In genomic region chr16:75805946-75806345, GRCh38 we compare ENCODE assay signal across 18 cellular contexts.
"Had no signal": no experiment of that assay in that cellular context is flagged by ENCODE, and none has a peak within 500 bp of the region (broad histone marks: within the 10 kb centered on the region; RNA-seq: fewer than 3 reads in every experiment).

No MANE protein-coding gene starts in this region.

- H3K9ac ChIP-seq: parathyroid adenoma had no signal

- H3K27me3 ChIP-seq: tibial artery had no signal

- H3K27ac ChIP-seq: heart left ventricle, parathyroid adenoma, tibial artery had no signal

- H3K36me3 ChIP-seq: heart left ventricle, tibial artery had no signal

- H3K4me3 Mint-ChIP-seq: activated CD4-positive, alpha-beta memory T cell treated with anti-CD3 and anti-CD28 coated beads for 36 hours; activated naive CD4-positive, alpha-beta T cell treated with anti-CD3 and anti-CD28 coated beads, Interleukin-2, amount 10 ng/mL, durations not matched to agents 7 days and 5 days; activated naive CD8-positive, alpha-beta T cell treated with anti-CD3 and anti-CD28 coated beads, Interleukin-2, amount 50 U/mL, for 24 hours; memory B cell; nephron; stimulated activated effector memory CD8-positive, alpha-beta T cell treated with anti-CD3 and anti-CD28 coated beads, Interleukin-12 subunit alpha, Interleukin-12 subunit beta, amount 100 ng/mL, for 72 hours; stimulated activated naive CD8-positive, alpha-beta T cell treated with anti-CD3 and anti-CD28 coated beads, Interleukin-15, amount 100 ng/mL, for 72 hours had no signal

- H3K4me3 ChIP-seq: heart left ventricle, tibial artery had no signal

- H3K9me3 Mint-ChIP-seq: activated CD4-positive, alpha-beta memory T cell treated with anti-CD3 and anti-CD28 coated beads for 36 hours; activated naive CD4-positive, alpha-beta T cell treated with anti-CD3 and anti-CD28 coated beads, Interleukin-2, amount 10 ng/mL, durations not matched to agents 7 days and 5 days; activated naive CD8-positive, alpha-beta T cell treated with anti-CD3 and anti-CD28 coated beads, Interleukin-2, amount 50 U/mL, for 24 hours; memory B cell; nephron; stimulated activated effector memory CD8-positive, alpha-beta T cell treated with anti-CD3 and anti-CD28 coated beads, Interleukin-12 subunit alpha, Interleukin-12 subunit beta, amount 100 ng/mL, for 72 hours; stimulated activated naive CD8-positive, alpha-beta T cell treated with anti-CD3 and anti-CD28 coated beads, Interleukin-15, amount 100 ng/mL, for 72 hours had no signal

- H3K4me1 Mint-ChIP-seq: activated naive CD4-positive, alpha-beta T cell treated with anti-CD3 and anti-CD28 coated beads, Interleukin-2, amount 10 ng/mL, durations not matched to agents 7 days and 5 days; activated naive CD8-positive, alpha-beta T cell treated with anti-CD3 and anti-CD28 coated beads, Interleukin-2, amount 50 U/mL, for 24 hours; memory B cell; nephron; stimulated activated effector memory CD8-positive, alpha-beta T cell treated with anti-CD3 and anti-CD28 coated beads, Interleukin-12 subunit alpha, Interleukin-12 subunit beta, amount 100 ng/mL, for 72 hours; stimulated activated naive CD8-positive, alpha-beta T cell treated with anti-CD3 and anti-CD28 coated beads, Interleukin-15, amount 100 ng/mL, for 72 hours had no signal

- H3K9me3 ChIP-seq: heart left ventricle, tibial artery had no signal

- DNase-seq: activated CD4-positive, alpha-beta memory T cell treated with anti-CD3 and anti-CD28 coated beads for 36 hours; activated CD4-positive, alpha-beta T cell treated with anti-CD3 and anti-CD28 coated beads for 48 hours; activated CD4-positive, CD25-positive, alpha-beta regulatory T cell; activated naive CD4-positive, alpha-beta T cell treated with anti-CD3 and anti-CD28 coated beads, Interleukin-2, amount 10 ng/mL, durations not matched to agents 7 days and 5 days; activated naive CD8-positive, alpha-beta T cell treated with anti-CD3 and anti-CD28 coated beads, Interleukin-2, amount 50 U/mL, for 24 hours; activated T-cell treated with anti-CD3 and anti-CD28 coated beads, Interleukin-2, amount 50 U/mL, for 48 hours; heart left ventricle; islet precursor cell; left cardiac atrium; nucleus accumbens; small intestine; stimulated activated CD4-positive, alpha-beta T cell treated with anti-CD3 and anti-CD28 coated beads, Interleukin-2, amount 100 ng/mL, for 24 hours; stimulated activated naive CD8-positive, alpha-beta T cell treated with anti-CD3 and anti-CD28 coated beads, Interleukin-15, amount 100 ng/mL, for 72 hours; tibial artery had no signal

- H3K27me3 Mint-ChIP-seq: activated naive CD4-positive, alpha-beta T cell treated with anti-CD3 and anti-CD28 coated beads, Interleukin-2, amount 10 ng/mL, durations not matched to agents 7 days and 5 days had no signal

- H3K27ac Mint-ChIP-seq: activated CD4-positive, alpha-beta memory T cell treated with anti-CD3 and anti-CD28 coated beads for 36 hours; activated naive CD4-positive, alpha-beta T cell treated with anti-CD3 and anti-CD28 coated beads, Interleukin-2, amount 10 ng/mL, durations not matched to agents 7 days and 5 days; activated naive CD8-positive, alpha-beta T cell treated with anti-CD3 and anti-CD28 coated beads, Interleukin-2, amount 50 U/mL, for 24 hours; memory B cell; nephron; stimulated activated effector memory CD8-positive, alpha-beta T cell treated with anti-CD3 and anti-CD28 coated beads, Interleukin-12 subunit alpha, Interleukin-12 subunit beta, amount 100 ng/mL, for 72 hours; stimulated activated naive CD8-positive, alpha-beta T cell treated with anti-CD3 and anti-CD28 coated beads, Interleukin-15, amount 100 ng/mL, for 72 hours had no signal

- H3K36me3 Mint-ChIP-seq: activated CD4-positive, alpha-beta memory T cell treated with anti-CD3 and anti-CD28 coated beads for 36 hours; activated naive CD4-positive, alpha-beta T cell treated with anti-CD3 and anti-CD28 coated beads, Interleukin-2, amount 10 ng/mL, durations not matched to agents 7 days and 5 days; memory B cell; stimulated activated effector memory CD8-positive, alpha-beta T cell treated with anti-CD3 and anti-CD28 coated beads, Interleukin-12 subunit alpha, Interleukin-12 subunit beta, amount 100 ng/mL, for 72 hours had no signal

- H3K4me1 ChIP-seq: heart left ventricle, parathyroid adenoma, tibial artery had no signal
